Comparison of ENCODE assay signal across 18 cellular contexts in the genomic region with DNA sequence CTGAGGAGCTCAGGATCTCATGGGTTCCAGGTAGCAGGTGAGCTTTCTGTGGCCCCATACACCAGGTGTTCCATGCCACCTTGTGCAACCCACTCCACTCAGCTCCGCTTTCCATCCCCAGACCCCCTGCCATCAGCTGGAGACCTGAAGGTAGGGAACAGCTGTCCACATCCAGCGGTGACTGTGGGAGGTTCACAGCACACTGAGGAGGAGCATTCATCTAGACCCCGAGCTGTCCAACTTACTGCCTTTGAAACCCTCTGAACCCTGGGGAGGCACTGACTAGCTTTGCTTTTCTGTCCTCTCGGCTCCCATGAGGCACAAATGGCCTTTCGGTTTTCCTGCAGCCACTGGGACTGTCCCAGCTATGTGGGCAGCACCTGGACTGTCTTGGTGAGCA. TPM values are rescaled to one million over a fixed set of nuclear protein-coding genes. Genes with fewer than 3 reads are reported as not detected.
DNase-seq lines count a peak whose midpoint lies in the region; ATAC-seq and TF ChIP-seq lines count a peak whose summit lies in the region.
"Had no signal": no experiment of that assay in that cellular context is flagged by ENCODE, and none has a peak within 500 bp of the region (broad histone marks: within the 10 kb centered on the region; RNA-seq: fewer than 3 reads in every experiment).

No MANE protein-coding gene starts in this region.

- H3K4me3 Mint-ChIP-seq in CD4-positive, alpha-beta T cell: no peak overlapping the region
- H3K4me3 Mint-ChIP-seq in immature natural killer cell: peak overlapping the region; percentile 81 to 92 (median 84)
- H3K4me3 Mint-ChIP-seq: GM23338 had no signal

- intact Hi-C loops in CD4-positive, alpha-beta T cell (cut with DNase I, micrococcal nuclease): no loop called here

- no peak overlapping the region for H3K27ac ChIP-seq in CD4-positive, alpha-beta T cell (ENCODE audit: low read depth, low read length)
- H3K27ac ChIP-seq in angular gyrus (ENCODE audit: low read depth, low read length) (peak overlapping the region; percentile 77), temporal lobe (ENCODE audit: low read depth, low read length) (peak overlapping the region; percentile 92)
- H3K27ac ChIP-seq: KMS-11, Peyer's patch, SJSA1 had no signal

- peaks cover 2% of the 10 kb centered on the region for H3K9me3 Mint-ChIP-seq in CD4-positive, alpha-beta T cell
- no peaks in the 10 kb centered on the region for H3K9me3 Mint-ChIP-seq in immature natural killer cell

- CTCF ChIA-PET in CD4-positive, alpha-beta T cell (lab: Charles Lee): interaction anchor here (1.8 to 2.8 kb wide), 2 partner anchors 43 to 46 kb away, joined by 6 to 9 read pairs; no protein-coding TSS in a partner anchor

- no peaks in the 10 kb centered on the region for H3K27me3 Mint-ChIP-seq in CD4-positive, alpha-beta T cell
- peaks cover 11 to 23% (median 21%) of the 10 kb centered on the region in 3 donors for H3K27me3 Mint-ChIP-seq in immature natural killer cell (ENCODE audit: low read depth in 3 of 3)

- DNase-seq in CD4-positive, alpha-beta T cell: no peak
- no peak for DNase-seq in immature natural killer cell
- DNase-seq in DMS 273 (lab: John Stamatoyannopoulos, UW; ENCODE audit: unreplicated experiment): no peak
- no peak for DNase-seq in HK-2 (ENCODE audit: unreplicated experiment)
- DNase-seq: DMS79 treated with DMSO at 0.1 percent for 48 hours, HCEC 1CT, IMR-90, NCI-H1105 treated with DMSO at 0.1 percent for 48 hours, NCI-H2081 treated with DMSO at 0.1 percent for 48 hours, NCI-H2171 treated with DMSO at 0.1 percent for 48 hours, NCI-H524 treated with DMSO at 0.1 percent for 48 hours, Peyer's patch had no signal

- no peaks in the 10 kb centered on the region for H3K36me3 Mint-ChIP-seq in CD4-positive, alpha-beta T cell (ENCODE audit: low read depth)
- no peaks in the 10 kb centered on the region for H3K36me3 Mint-ChIP-seq in immature natural killer cell

- no peaks in the 10 kb centered on the region for H3K27me3 ChIP-seq in CD4-positive, alpha-beta T cell (ENCODE audit: control insufficient read depth, insufficient read depth, low read length)
- H3K27me3 ChIP-seq: Peyer's patch, SJSA1 had no signal

- POLR2A ChIA-PET in CD4-positive, alpha-beta T cell (lab: Charles Lee): interaction anchor here (3.3 kb wide), 1 partner anchor 29 kb away, joined by 32 read pairs; a partner anchor contains a TSS

- ATAC-seq in CD4-positive, alpha-beta T cell (ENCODE audit: poor library complexity): no peak
- no peak for ATAC-seq in HG02798 (IDR thresholded peaks at IDR 0.05; ENCODE audit: poor library complexity, unreplicated experiment)
- ATAC-seq: GM23338 had no signal

- H3K27ac Mint-ChIP-seq in CD4-positive, alpha-beta T cell: peak overlapping the region; percentile 56
- H3K27ac Mint-ChIP-seq in immature natural killer cell: peak overlapping the region in 4 of 6 donors; percentile 32 to 96 (median 89)
- H3K27ac Mint-ChIP-seq: GM23338 had no signal

- H3K4me1 Mint-ChIP-seq in CD4-positive, alpha-beta T cell (ENCODE audit: low read depth): peaks cover 81% of the 10 kb centered on the region
- peaks cover 0 to 11% of the 10 kb centered on the region in 2 donors for H3K4me1 Mint-ChIP-seq in immature natural killer cell
- H3K4me1 Mint-ChIP-seq: GM23338 had no signal

- no peaks in the 10 kb centered on the region for H3K9me3 ChIP-seq in CD4-positive, alpha-beta T cell (ENCODE audit: control insufficient read depth, low read length)
- H3K9me3 ChIP-seq: Peyer's patch, SJSA1 had no signal

- TF ChIP-seq CTCF in CD4-positive, alpha-beta T cell (IDR thresholded peaks at IDR 0.05): no peak

RNA-seq across cellular contexts. Expression of a gene that starts 27.9 kb away (rescaled TPM):
- total RNA-seq in CD4-positive, alpha-beta T cell: 100 to 1,000 TPM; 109 to 116 TPM
- 10 to 100 TPM in 1 of 3 donors, 1 to 10 TPM in 2; 4.3 to 10.9 (median 8.2) TPM for polyA plus RNA-seq in immature natural killer cell
- 15.0 TPM for total RNA-seq in temporal lobe
